14 cellular contexts compared by ENCODE assay signal in genomic region chr1:4664601-4665000, GRCh38. TPM values are rescaled to one million over a fixed set of nuclear protein-coding genes. Genes with fewer than 3 reads are reported as not detected.
A peak's percentile ranks its signal among the peaks of the same experiment; 100 is the strongest.
DNase-seq lines count a peak whose midpoint lies in the region; ATAC-seq and TF ChIP-seq lines count a peak whose summit lies in the region.
"Had no signal": no experiment of that assay in that cellular context is flagged by ENCODE, and none has a peak within 500 bp of the region (broad histone marks: within the 10 kb centered on the region; RNA-seq: fewer than 3 reads in every experiment).

No MANE protein-coding gene starts in this region.

- DNase-seq in EH (ENCODE audit: low read depth), result peak; percentile 53
- no peak for DNase-seq in RWPE2 (ENCODE audit: low spot score)
- DNase-seq in NOMO-1 (lab: John Stamatoyannopoulos, UW; ENCODE audit: unreplicated experiment in 2 of 2), result no peak
- DNase-seq in NCI-H2196 (lab: John Stamatoyannopoulos, UW; ENCODE audit: unreplicated experiment), result no peak
- no peak for DNase-seq in MCF 10A (ENCODE audit: unreplicated experiment)
- DNase-seq: ACHN; AML-193; Calu3; CD8-positive, alpha-beta T cell; EL had no signal

- peaks cover 6% of the 10 kb centered on the region for H3K4me1 Mint-ChIP-seq in MCF 10A (ENCODE audit: insufficient read depth, unreplicated experiment)

- no peaks in the 10 kb centered on the region for H3K36me3 ChIP-seq in RWPE2 (ENCODE audit: low read depth)
- H3K36me3 ChIP-seq: HAP-1 had no signal

- H3K4me1 ChIP-seq in RWPE2 (ENCODE audit: insufficient read depth, poor library complexity, severe bottlenecking), result peaks cover 26% of the 10 kb centered on the region
- H3K4me1 ChIP-seq: HAP-1 had no signal

- H3K27me3 ChIP-seq in RWPE2 (ENCODE audit: insufficient read depth, poor library complexity, severe bottlenecking), result no peaks in the 10 kb centered on the region

- BruUV-seq in MCF 10A (replicated peaks; lab: Mats Ljungman, UMichigan), result no TSS peak

- POLR2A ChIA-PET in MCF 10A (lab: Yijun Ruan, JAX), result no interaction called here

- peak overlapping the region; percentile 20 for H3K27ac ChIP-seq in RWPE2 (ENCODE audit: poor library complexity, severe bottlenecking)
- H3K27ac ChIP-seq in cingulate gyrus (ENCODE audit: low read depth, low read length), result peak overlapping the region; percentile 65

- peaks cover 6% of the 10 kb centered on the region for H3K9me3 ChIP-seq in RWPE2 (ENCODE audit: severe bottlenecking)
- H3K9me3 ChIP-seq: HAP-1 had no signal

- H3K36me3 Mint-ChIP-seq in MCF 10A (ENCODE audit: insufficient read depth, unreplicated experiment), result no peaks in the 10 kb centered on the region
- H3K36me3 Mint-ChIP-seq: CD8-positive, alpha-beta T cell had no signal

- H3K27me3 Mint-ChIP-seq in MCF 10A (ENCODE audit: insufficient read depth, unreplicated experiment), result no peaks in the 10 kb centered on the region

- CTCF ChIA-PET in MCF 10A (lab: Yijun Ruan, JAX), result no interaction called here

- no peak for ATAC-seq in RWPE2 (ENCODE audit: low read depth)
- no peak for ATAC-seq in GM21528 (IDR thresholded peaks at IDR 0.05; ENCODE audit: low FRiP score, unreplicated experiment)
- ATAC-seq: CD8-positive, alpha-beta T cell; GM12878 had no signal

- no peak overlapping the region for H3K4me3 ChIP-seq in RWPE2 (ENCODE audit: severe bottlenecking)
- H3K4me3 ChIP-seq: GM12878, HAP-1 had no signal

- no peaks in the 10 kb centered on the region for H3K9me3 Mint-ChIP-seq in MCF 10A (ENCODE audit: unreplicated experiment)
- H3K9me3 Mint-ChIP-seq: CD8-positive, alpha-beta T cell had no signal

- intact Hi-C loops in MCF 10A (cut with micrococcal nuclease), result no loop called here

- H3K27ac Mint-ChIP-seq in MCF 10A (ENCODE audit: low read depth, unreplicated experiment), result no peak overlapping the region
- H3K27ac Mint-ChIP-seq: CD8-positive, alpha-beta T cell had no signal

- no peak overlapping the region for H3K4me3 Mint-ChIP-seq in MCF 10A (ENCODE audit: unreplicated experiment)
- H3K4me3 Mint-ChIP-seq: CD8-positive, alpha-beta T cell had no signal

- TF ChIP-seq CTCF in RWPE2 (IDR thresholded peaks at IDR 0.05; ENCODE audit: poor library complexity, severe bottlenecking) (no peak), MCF 10A (IDR thresholded peaks at IDR 0.05; ENCODE audit: unreplicated experiment) (no peak)

RNA-seq across cellular contexts. Expression of gene AJAP1, which starts 10.2 kb away (rescaled TPM):
- total RNA-seq in MCF 10A (2022), result not detected in 2 replicates
- total RNA-seq: Calu3, GM12878 had no signal
